In the genomic region with DNA sequence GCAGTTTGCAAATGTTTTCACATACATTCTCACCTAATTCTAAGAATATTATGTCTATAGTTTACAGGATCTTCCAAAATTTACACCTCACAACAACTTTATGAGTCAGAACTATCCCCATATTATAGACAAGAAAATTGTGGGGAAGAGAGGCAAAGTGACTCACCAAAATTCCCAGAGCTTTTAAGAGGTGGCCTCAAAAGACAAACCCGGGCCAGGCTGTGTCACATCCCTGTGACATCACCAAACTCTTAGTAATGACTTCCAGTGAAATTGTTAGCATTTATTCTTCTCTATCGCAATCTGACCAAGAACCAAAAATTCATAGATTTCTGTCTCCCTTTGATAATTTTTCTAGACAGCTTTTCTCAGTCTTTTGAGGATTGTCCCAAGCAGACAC, we compare ENCODE assay signal across 14 cellular contexts.
DNase-seq lines count a peak whose midpoint lies in the region; ATAC-seq, FAIRE-seq and TF ChIP-seq lines count a peak whose summit lies in the region.
"Had no signal": no experiment of that assay in that cellular context is flagged by ENCODE, and none has a peak within 500 bp of the region (broad histone marks: within the 10 kb centered on the region; RNA-seq: fewer than 3 reads in every experiment).

No MANE protein-coding gene starts in this region.

- no peak overlapping the region for H3K4me3 ChIP-seq in esophagus muscularis mucosa
- H3K4me3 ChIP-seq: BLaER1 had no signal

- TF ChIP-seq POLR2A in esophagus muscularis mucosa (IDR thresholded peaks at IDR 0.05; ENCODE audit: low read depth) = no peak

- H3K36me3 ChIP-seq in esophagus muscularis mucosa = no peaks in the 10 kb centered on the region
- H3K36me3 ChIP-seq: BLaER1 had no signal

- peaks cover 20 to 38% (median 31%) of the 10 kb centered on the region in 4 donors for H3K4me1 ChIP-seq in esophagus muscularis mucosa
- H3K4me1 ChIP-seq: BLaER1 had no signal

- 51% methylated on average over 2 of the region's 2 CpGs for WGBS in esophagus muscularis mucosa

- H3K27me3 ChIP-seq in esophagus muscularis mucosa = no peaks in the 10 kb centered on the region
- H3K27me3 ChIP-seq: BLaER1 had no signal

- intact Hi-C loops in esophagus muscularis mucosa (cut with DNase I) = no loop called here

- TF ChIP-seq EP300 in esophagus muscularis mucosa (IDR thresholded peaks at IDR 0.05) = no peak

- TF ChIP-seq CTCF in esophagus muscularis mucosa (IDR thresholded peaks at IDR 0.05) = no peak

- ATAC-seq in HG03565 (IDR thresholded peaks at IDR 0.05; ENCODE audit: unreplicated experiment) = no peak
- ATAC-seq in HG03354 (IDR thresholded peaks at IDR 0.05; ENCODE audit: poor library complexity, severe bottlenecking, unreplicated experiment) = no peak
- ATAC-seq: activated CD4-positive, alpha-beta T cell treated with anti-CD3 and anti-CD28 coated beads for 36 hours; naive thymus-derived CD8-positive, alpha-beta T cell; stimulated activated memory B cell treated with anti-CD40 and anti-IgM and Interleukin-4, amounts not matched to agents 10 μg/mL and 1 μg/mL and 100 μg/mL, for 72 hours had no signal

- DNase-seq in AG08396 (ENCODE audit: low spot score) (peak; percentile 45), RCC 7860 (ENCODE audit: low spot score) (peak; percentile 81), esophagus muscularis mucosa (ENCODE audit: extremely low spot score) (no peak), myocyte (ENCODE audit: low read depth) (peak; percentile 36), NCI-H1092 treated with DMSO at 0.1 percent for 48 hours (lab: John Stamatoyannopoulos, UW) (no peak), SIG-M5 treated with dmso at 0.1 percent for 504 hours (lab: John Stamatoyannopoulos, UW; ENCODE audit: unreplicated experiment) (no peak)
- DNase-seq: activated CD4-positive, alpha-beta T cell treated with anti-CD3 and anti-CD28 coated beads for 36 hours; activated gamma-delta T cell treated with Interleukin-2 at 50 U/mL for 16 hours; naive thymus-derived CD8-positive, alpha-beta T cell; stimulated activated CD4-positive, alpha-beta T cell treated with anti-CD3 and anti-CD28 coated beads, Interleukin-15, amount 100 ng/mL, for 24 hours had no signal

- peak overlapping the region; percentile 67 to 77 (median 72) for H3K27ac ChIP-seq in esophagus muscularis mucosa (replicated peaks in 1 of 4)
- H3K27ac ChIP-seq: BLaER1 had no signal

- FAIRE-seq in RCC 7860 (lab: Jason Lieb, UNC) = peak; percentile 83

- H3K9me3 ChIP-seq in esophagus muscularis mucosa = no peaks in the 10 kb centered on the region
- H3K9me3 ChIP-seq: BLaER1 had no signal

Comparison
In these comparisons a context has a peak if more than half of its experiments do, and no peak if none do; other contexts are left out.
1. DNase-seq: peak in AG08396 (single experiment), RCC 7860 (single experiment) and myocyte (single experiment); none in esophagus muscularis mucosa (single experiment), NCI-H1092 treated with DMSO at 0.1 percent for 48 hours (single experiment) and SIG-M5 treated with dmso at 0.1 percent for 504 hours (single experiment).